Comparison of ENCODE assay signal across 9 cellular contexts in genomic region chr13:50892162-50892944, GRCh38. TPM values are rescaled to one million over a fixed set of nuclear protein-coding genes. Genes with fewer than 3 reads are reported as not detected.
A peak's percentile ranks its signal among the peaks of the same experiment; 100 is the strongest.
DNase-seq lines count a peak whose midpoint lies in the region; ATAC-seq and TF ChIP-seq lines count a peak whose summit lies in the region.
"Had no signal": no experiment of that assay in that cellular context is flagged by ENCODE, and none has a peak within 500 bp of the region (broad histone marks: within the 10 kb centered on the region; RNA-seq: fewer than 3 reads in every experiment).

No MANE protein-coding gene starts in this region.

- peaks cover 74% of the 10 kb centered on the region for H3K4me1 ChIP-seq in KMS-11 (ENCODE audit: low read depth, poor library complexity, severe bottlenecking)
- peaks cover 9 to 51% (median 30%) of the 10 kb centered on the region in 6 donors for H3K4me1 ChIP-seq in spleen

- ATAC-seq in HG03354 (IDR thresholded peaks at IDR 0.05; ENCODE audit: poor library complexity, severe bottlenecking, unreplicated experiment) (no peak), HG03571 (IDR thresholded peaks at IDR 0.05; ENCODE audit: unreplicated experiment) (no peak)

- H4K20me1 ChIP-seq in KMS-11 (ENCODE audit: insufficient read depth): no peaks in the 10 kb centered on the region

- peak; percentile 44 for TF ChIP-seq POLR2A in GM18526 (IDR thresholded peaks at IDR 0.05; ENCODE audit: extremely low read depth, insufficient read length)
- no peak for TF ChIP-seq POLR2A in spleen (IDR thresholded peaks at IDR 0.05)

- H3K4me3 ChIP-seq in KMS-11 (IDR thresholded peaks at IDR 0.05; ENCODE audit: insufficient read depth, low read depth, low read length) (no peak overlapping the region), spleen (peak overlapping the region in 3 of 8 donors; percentile 2 to 41 (median 5))

- peak overlapping the region; percentile 96 for H3K27ac ChIP-seq in KMS-11
- peak overlapping the region; percentile 25 to 89 (median 77) for H3K27ac ChIP-seq in spleen

- peak overlapping the region; percentile 34; the same call in 1 of the 2 replicates for H2AFZ ChIP-seq in KMS-11 (ENCODE audit: low read depth)

- DNase-seq in activated T-cell treated with anti-CD3 and anti-CD28 coated beads, Interleukin-2, amount 50 U/mL, for 48 hours: peak; percentile 27 to 38
- DNase-seq in spleen (peak; percentile 85), ureter (ENCODE audit: low spot score) (no peak)
- DNase-seq: NCI-H1694 had no signal

- peak overlapping the region; percentile 86 for H3K4me2 ChIP-seq in KMS-11

- H3K27me3 ChIP-seq in KMS-11 (ENCODE audit: insufficient read depth, low read depth): no peaks in the 10 kb centered on the region
- no peaks in the 10 kb centered on the region for H3K27me3 ChIP-seq in spleen (replicated peaks in 1 of 7)

- 42 to 55% (median 52%) methylated on average over 8 of the region's 8 CpGs for WGBS in spleen, 5 donors

- H3K79me2 ChIP-seq in KMS-11 (ENCODE audit: insufficient read depth, low read depth): no peaks in the 10 kb centered on the region

- intact Hi-C loops in spleen (cut with DNase I; ENCODE audit: low total_unique reads): no loop called here

- H3K9ac ChIP-seq in KMS-11: peak overlapping the region; percentile 76; the same call in 1 of the 2 replicates

- TF ChIP-seq CTCF in KMS-11 (conservative IDR thresholded peaks at IDR 0.05; ENCODE audit: low read depth, low read length): no peak
- no peak for TF ChIP-seq CTCF in spleen (IDR thresholded peaks at IDR 0.05 in 8 of 11, conservative IDR thresholded peaks at IDR 0.05 in 3 of 11)

- H3K36me3 ChIP-seq in KMS-11 (ENCODE audit: insufficient read depth) (no peaks in the 10 kb centered on the region), spleen (no peaks in the 10 kb centered on the region)

- no peaks in the 10 kb centered on the region for H3K9me3 ChIP-seq in spleen

RNA-seq across cellular contexts. Expression of gene RNASEH2B, which starts 17.2 kb away (rescaled TPM):
- total RNA-seq in spleen (10 to 100 TPM; 57.2 to 84.8 (median 70.3) TPM), ureter (67.2 TPM)
- 100 to 1,000 TPM in 2 of 3 donors, 10 to 100 TPM in 1; 81.1 to 129 (median 103) TPM for polyA plus RNA-seq in spleen

RNA-seq across cellular contexts. Expression of gene DLEU7, which starts 48.9 kb away (rescaled TPM):
- total RNA-seq in spleen (1 to 10 TPM in 2 of 7 donors, under 1 TPM in 5; 0.40 to 2.0 (median 0.85) TPM), ureter (not detected)
- under 1 TPM; 0.17 to 0.58 (median 0.29) TPM for polyA plus RNA-seq in spleen
- total RNA-seq: T-helper 2 cell treated with Interferon-gamma antibody and Interleukin-4, amounts not matched to agents 100 ng/mL and 5 ng/mL, for 36 hours had no signal
